17 cellular contexts compared by ENCODE assay signal in the genomic region with DNA sequence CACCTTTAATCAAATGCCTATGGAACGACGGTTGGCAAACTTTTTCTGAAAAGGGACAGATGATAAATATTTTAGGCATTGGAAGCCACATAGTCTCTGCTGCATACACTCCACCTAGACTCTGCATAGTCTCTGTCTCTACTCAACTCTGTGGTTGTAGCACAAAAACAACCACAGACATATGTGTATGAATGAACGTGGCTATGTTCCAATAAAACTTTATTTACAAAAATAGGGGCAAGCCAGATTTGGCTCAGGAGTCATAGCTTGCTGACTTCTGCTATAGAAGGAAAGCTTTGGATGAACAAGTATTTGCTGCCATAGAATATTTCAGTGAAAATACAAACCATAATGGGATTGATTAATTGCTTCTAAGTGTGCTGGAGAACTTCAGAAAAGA. TPM values are rescaled to one million over a fixed set of nuclear protein-coding genes. Genes with fewer than 3 reads are reported as not detected.
DNase-seq lines count a peak whose midpoint lies in the region; ATAC-seq and TF ChIP-seq lines count a peak whose summit lies in the region.
"Had no signal": no experiment of that assay in that cellular context is flagged by ENCODE, and none has a peak within 500 bp of the region (broad histone marks: within the 10 kb centered on the region; RNA-seq: fewer than 3 reads in every experiment).

No MANE protein-coding gene starts in this region.

- peak overlapping the region; percentile 89 for H3K27ac ChIP-seq in SJSA1
- H3K27ac ChIP-seq in muscle layer of colon (ENCODE audit: low read depth, low read length) = peak overlapping the region; percentile 35
- peak overlapping the region; percentile 13 to 61 (median 39) for H3K27ac ChIP-seq in transverse colon
- no peak overlapping the region for H3K27ac ChIP-seq in heart right ventricle
- H3K27ac ChIP-seq: HL-60 had no signal

- no peak for ATAC-seq in heart right ventricle

- no peak for TF ChIP-seq POLR2A in transverse colon (IDR thresholded peaks at IDR 0.05)

- no peaks in the 10 kb centered on the region for H3K27me3 ChIP-seq in SJSA1 (replicated peaks)
- H3K27me3 ChIP-seq in muscle layer of colon (ENCODE audit: control insufficient read depth in 1 of 2, insufficient read depth in 2 of 2, low read length in 2 of 2) = no peaks in the 10 kb centered on the region
- no peaks in the 10 kb centered on the region for H3K27me3 ChIP-seq in transverse colon
- H3K27me3 ChIP-seq in heart right ventricle = no peaks in the 10 kb centered on the region

- peak overlapping the region; percentile 87; the same call in 1 of the 2 replicates for H3K27ac Mint-ChIP-seq in HFFc6
- H3K27ac Mint-ChIP-seq: B cell; CD4-positive, alpha-beta T cell had no signal

- peak overlapping the region; percentile 86; the same call in 1 of the 2 replicates for H3K4me3 Mint-ChIP-seq in HFFc6
- H3K4me3 Mint-ChIP-seq: B cell; CD4-positive, alpha-beta T cell; GM23338; H9 had no signal

- peaks cover 60% of the 10 kb centered on the region for H3K4me1 Mint-ChIP-seq in HFFc6 (ENCODE audit: low read depth)
- H3K4me1 Mint-ChIP-seq: B cell had no signal

- H3K36me3 ChIP-seq in SJSA1 (no peaks in the 10 kb centered on the region), muscle layer of colon (ENCODE audit: insufficient read depth, low read length) (no peaks in the 10 kb centered on the region), transverse colon (no peaks in the 10 kb centered on the region), heart right ventricle (no peaks in the 10 kb centered on the region)

- 0 out of 2 replicates have a peak, but pooled peaks cover 4% of the 10 kb centered on the region for H3K36me3 Mint-ChIP-seq in HFFc6 (ENCODE audit: low read depth)

- DNase-seq in HFFc6 = no peak
- no peak for DNase-seq in SJSA1 (ENCODE audit: low read depth in 1 of 2, low spot score in 2 of 2)
- DNase-seq in transverse colon = no peak
- no peak for DNase-seq in NCI-H1930 (lab: John Stamatoyannopoulos, UW)
- DNase-seq in heart right ventricle = no peak
- no peak for DNase-seq in activated CD4-positive, CD25-positive, alpha-beta regulatory T cell treated with anti-CD3 and anti-CD28 coated beads, Interleukin-2, amount 50 U/mL, for 72 hours
- no peak for DNase-seq in SHP77 (lab: John Stamatoyannopoulos, UW)
- DNase-seq: C1 segment of cervical spinal cord; CD4-positive, alpha-beta T cell; DND-41; H9; IMR-90; KG1 had no signal

- TF ChIP-seq CTCF in HFFc6 (IDR thresholded peaks at IDR 0.05) = no peak
- no peak for TF ChIP-seq CTCF in transverse colon (IDR thresholded peaks at IDR 0.05)
- no peak for TF ChIP-seq CTCF in heart right ventricle (IDR thresholded peaks at IDR 0.05)

- WGBS in transverse colon (ENCODE audit: low coverage in 1 of 2), 2 donors = 72 to 84% methylated on average over 3 of the region's 3 CpGs
- 86 to 90% methylated on average over 3 of the region's 3 CpGs for WGBS in heart right ventricle, 2 donors

- H3K9ac ChIP-seq in muscle layer of colon (ENCODE audit: low read length) = no peak overlapping the region

- H3K27me3 Mint-ChIP-seq in HFFc6 (ENCODE audit: insufficient read depth) = no peaks in the 10 kb centered on the region
- H3K27me3 Mint-ChIP-seq: CD4-positive, alpha-beta T cell had no signal

- intact Hi-C loops in transverse colon (cut with DNase I; ENCODE audit: low total_unique reads) = no loop called here
- intact Hi-C loops in heart right ventricle (cut with DNase I) = no loop called here

- H3K9me3 Mint-ChIP-seq in HFFc6 = no peaks in the 10 kb centered on the region
- H3K9me3 Mint-ChIP-seq: CD4-positive, alpha-beta T cell; GM23338 had no signal

- in situ Hi-C loops in transverse colon (cut with MboI; ENCODE audit: low pct_ligation_motif_present in 1 of 4, low pct_unique_long_range_greater_than_20kb in 1 of 4, low sequenced_read_pairs in 3 of 4) = no loop called here

- H3K4me1 ChIP-seq in SJSA1 (replicated peaks) (peaks cover 56% of the 10 kb centered on the region), muscle layer of colon (ENCODE audit: insufficient read depth, low read length) (peaks cover 36% of the 10 kb centered on the region), transverse colon (peaks cover 0 to 11% (median 4%) of the 10 kb centered on the region in 4 donors), heart right ventricle (peaks cover 0 to 2% (median 0%) of the 10 kb centered on the region in 9 donors)

- TF ChIP-seq EP300 in transverse colon (IDR thresholded peaks at IDR 0.05; ENCODE audit: low read depth) = no peak

- H3K9me3 ChIP-seq in SJSA1 (replicated peaks) (no peaks in the 10 kb centered on the region), muscle layer of colon (ENCODE audit: low read length) (no peaks in the 10 kb centered on the region), transverse colon (no peaks in the 10 kb centered on the region), heart right ventricle (no peaks in the 10 kb centered on the region)

- H3K4me3 ChIP-seq in SJSA1 (no peak overlapping the region), muscle layer of colon (ENCODE audit: low read depth in 1 of 2, low read length in 2 of 2) (no peak overlapping the region), transverse colon (no peak overlapping the region), heart right ventricle (no peak overlapping the region)
- H3K4me3 ChIP-seq: GM23338 had no signal

RNA-seq across cellular contexts. Expression of gene ADORA3, which starts 37.5 kb away (rescaled TPM):
- total RNA-seq in HFFc6 (2021; fragmentation: NEBNext Ultra II Directional; extraction: Animal tissue kit (Norgen Biotek cat#: 25700)) = not detected
- total RNA-seq in SJSA1 (2014; rRNA removed; shearing (Covaris generic)) = not detected in 2 replicates
- total RNA-seq in transverse colon = 1 to 10 TPM in 2 of 4 donors, not detected in 2; 2.9 to 5.7 TPM
- total RNA-seq in heart right ventricle = 1 to 10 TPM in 5 of 10 donors, under 1 TPM in 3, not detected in 2; 0.17 to 4.7 (median 1.6) TPM
- polyA plus RNA-seq in heart right ventricle = 1 to 10 TPM; 1.9 TPM
- total RNA-seq: CD4-positive, alpha-beta T cell; GM23338; H9; IMR-90 had no signal
- polyA plus RNA-seq: GM23338, IMR-90 had no signal

RNA-seq across cellular contexts. Expression of gene TMIGD3, which starts 37.5 kb away (rescaled TPM):
- total RNA-seq in HFFc6 (2021; fragmentation: NEBNext Ultra II Directional; extraction: Animal tissue kit (Norgen Biotek cat#: 25700)) = not detected
- not detected in 2 replicates for total RNA-seq in SJSA1 (2014; rRNA removed; shearing (Covaris generic))
- total RNA-seq in transverse colon = under 1 TPM in 2 of 4 donors, not detected in 2; 0.27 to 0.95 TPM
- 1 to 10 TPM in 3 of 10 donors, under 1 TPM in 2, not detected in 5; 0.43 to 6.2 (median 1.4) TPM for total RNA-seq in heart right ventricle
- polyA plus RNA-seq in heart right ventricle = 1 to 10 TPM in 1 of 2 donors, under 1 TPM in 1; 0.73 to 1.4 TPM
- total RNA-seq: B cell; CD4-positive, alpha-beta T cell; GM23338; H9 had no signal
- polyA plus RNA-seq: GM23338 had no signal

Comparison
In these comparisons a context has a peak if more than half of its experiments do, and no peak if none do; other contexts are left out.
1. H3K27ac ChIP-seq: peak in SJSA1 (single experiment), muscle layer of colon (single experiment) and transverse colon (4 of 4); none in heart right ventricle (0 of 10).